ENCODE assay signal across 8 cellular contexts in the genomic region with DNA sequence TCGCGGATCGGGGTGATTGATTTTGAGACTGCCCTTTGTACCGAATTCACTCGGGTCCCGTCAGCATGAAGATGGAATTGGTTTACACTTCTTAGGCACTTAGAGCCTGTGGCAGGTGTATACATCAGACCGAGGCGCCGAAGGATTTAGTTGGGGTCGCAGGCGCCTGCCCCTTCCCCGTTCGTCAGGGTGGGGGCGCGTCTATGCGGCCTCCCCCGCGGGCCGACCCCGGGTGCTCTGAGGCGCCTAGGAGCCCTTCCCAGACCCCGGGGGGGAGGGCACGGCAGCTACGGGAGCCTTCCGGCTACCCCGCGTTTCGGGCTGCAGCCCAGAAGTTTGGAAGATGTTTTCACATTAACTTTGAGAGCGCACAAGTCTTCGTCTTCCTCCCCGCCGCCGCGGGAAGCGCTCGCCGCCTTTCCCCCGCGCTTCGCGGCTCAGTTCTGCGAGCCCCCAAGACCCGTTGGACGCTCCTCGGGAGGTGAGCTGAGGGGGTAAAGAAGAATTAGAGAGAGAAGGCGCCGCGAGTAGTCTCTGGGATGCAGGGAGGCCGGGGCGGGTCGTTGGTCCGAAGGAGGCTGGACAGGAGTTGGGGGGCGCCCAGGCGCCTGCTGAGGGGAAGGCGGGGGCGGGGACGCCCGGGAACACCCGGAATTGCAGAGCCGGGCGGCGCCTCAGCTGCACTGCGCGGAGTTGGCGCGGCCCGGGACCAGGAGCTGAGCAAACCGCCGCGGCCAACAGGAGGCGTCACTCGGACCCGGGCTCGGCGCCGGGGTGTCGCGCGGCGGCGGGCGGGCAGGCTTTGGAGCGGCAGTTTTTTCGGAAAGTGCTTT. TPM values are rescaled to one million over a fixed set of nuclear protein-coding genes. Genes with fewer than 3 reads are reported as not detected.
DNase-seq lines count a peak whose midpoint lies in the region; ATAC-seq and TF ChIP-seq lines count a peak whose summit lies in the region.

No MANE protein-coding gene starts in this region.

- H3K9ac ChIP-seq in GM23248, result peak overlapping the region; percentile 98
- H3K9ac ChIP-seq in neural cell (ENCODE audit: low read length), result peak overlapping the region; percentile 67

- H3K4me3 ChIP-seq in GM23248 (peak overlapping the region; percentile 99), PC-9 (peak overlapping the region; percentile 70), neural cell (ENCODE audit: low read length) (peak overlapping the region; percentile 79), thoracic aorta (peak overlapping the region; percentile 95)

- CTCF ChIA-PET in PC-9 (lab: Charles Lee), result interaction anchor here (1.1 to 1.4 kb wide), 2 partner anchors 412 to 415 kb away, joined by 3 to 7 read pairs; no protein-coding TSS in a partner anchor

- H3K4me2 ChIP-seq in GM23248 (ENCODE audit: unreplicated experiment), result peak overlapping the region; percentile 85
- peak overlapping the region; percentile 92 for H3K4me2 ChIP-seq in PC-9
- peak overlapping the region; percentile 85 for H3K4me2 ChIP-seq in neural cell (ENCODE audit: low read length)

- WGBS in GM23248 (ENCODE audit: low coverage in 1 of 2, low lambda C conversion rate in 2 of 2, missing lambda C conversion rate in 2 of 2), 2 experiments, result 1% methylated on average over 57 to 70 of the region's 84 CpGs

- TF ChIP-seq RAD21 in neural cell (conservative IDR thresholded peaks at IDR 0.05), result no peak

- H2AFZ ChIP-seq in GM23248, result no peak overlapping the region
- peak overlapping the region; percentile 61; the same call in 1 of the 2 replicates for H2AFZ ChIP-seq in PC-9
- H2AFZ ChIP-seq in neural cell (ENCODE audit: low read depth, low read length), result peak overlapping the region; percentile 61

- peak; percentile 60; the same call in 1 of the 2 replicates for TF ChIP-seq CTCF in PC-9 (conservative IDR thresholded peaks at IDR 0.05)
- TF ChIP-seq CTCF in foreskin keratinocyte (conservative IDR thresholded peaks at IDR 0.05), result peak; percentile 62
- TF ChIP-seq CTCF in neural cell (IDR thresholded peaks at IDR 0.05; ENCODE audit: poor library complexity, severe bottlenecking), result peak; percentile 57
- peak; percentile 35 for TF ChIP-seq CTCF in thoracic aorta (IDR thresholded peaks at IDR 0.05)

- H4K20me1 ChIP-seq in GM23248 (ENCODE audit: insufficient read depth), result peaks cover 3% of the 10 kb centered on the region
- peaks cover 38% of the 10 kb centered on the region for H4K20me1 ChIP-seq in PC-9 (ENCODE audit: insufficient read depth)
- no peaks in the 10 kb centered on the region for H4K20me1 ChIP-seq in neural cell (ENCODE audit: insufficient read depth)

- no peaks in the 10 kb centered on the region for H3K9me3 ChIP-seq in GM23248 (ENCODE audit: low read depth)
- H3K9me3 ChIP-seq in PC-9 (ENCODE audit: insufficient read depth, low read depth), result no peaks in the 10 kb centered on the region
- no peaks in the 10 kb centered on the region for H3K9me3 ChIP-seq in neural cell (ENCODE audit: low read length)
- no peaks in the 10 kb centered on the region for H3K9me3 ChIP-seq in thoracic aorta

- TF ChIP-seq EP300 in neural cell (conservative IDR thresholded peaks at IDR 0.05; ENCODE audit: poor library complexity, severe bottlenecking), result no peak

- H3K27ac ChIP-seq in GM23248, result peak overlapping the region; percentile 94
- H3K27ac ChIP-seq in PC-9, result peak overlapping the region; percentile 85
- H3K27ac ChIP-seq in foreskin keratinocyte, result peak overlapping the region; percentile 79
- H3K27ac ChIP-seq in neural cell (ENCODE audit: low read length), result peak overlapping the region; percentile 60
- peak overlapping the region; percentile 91 to 98 for H3K27ac ChIP-seq in thoracic aorta

- H3K79me2 ChIP-seq in GM23248 (ENCODE audit: insufficient read depth) (peaks cover 56% of the 10 kb centered on the region), PC-9 (ENCODE audit: low read depth) (peaks cover 56% of the 10 kb centered on the region), neural cell (replicated peaks; ENCODE audit: insufficient read depth, low read length) (no peaks in the 10 kb centered on the region)

- H3K4me1 ChIP-seq in GM23248 (ENCODE audit: insufficient read depth), result peaks cover 32% of the 10 kb centered on the region
- H3K4me1 ChIP-seq in PC-9 (replicated peaks; ENCODE audit: insufficient read depth), result peaks cover 52% of the 10 kb centered on the region
- peaks cover 28% of the 10 kb centered on the region for H3K4me1 ChIP-seq in foreskin keratinocyte
- peaks cover 18 to 39% of the 10 kb centered on the region in 2 donors for H3K4me1 ChIP-seq in thoracic aorta (ENCODE audit: control insufficient read depth in 1 of 2, low read depth in 2 of 2)

- TSS peak; percentile 27 for BruUV-seq in PC-9 (replicated peaks; lab: Mats Ljungman, UMichigan)

- ATAC-seq in foreskin keratinocyte (peak; percentile 22), thoracic aorta (ENCODE audit: insufficient number of reproducible peaks, low FRiP score, low read depth) (no peak), HG03378 (IDR thresholded peaks at IDR 0.05; ENCODE audit: unreplicated experiment) (no peak)

- intact Hi-C loops in PC-9 (cut with micrococcal nuclease; ENCODE audit: unreplicated experiment), result loop anchor here (1.0 to 10.0 kb wide), 12 partner anchors 47 to 525 kb away; a partner anchor contains a TSS

- peak; percentile 19 for DNase-seq in AG08395 (ENCODE audit: low spot score)
- DNase-seq in GM23248, result peak; percentile 82
- peak in 1 of 2 experiments; percentile 41 for DNase-seq in PC-9
- peak; percentile 40 for DNase-seq in activated gamma-delta T cell (lab: John Stamatoyannopoulos, UW)
- DNase-seq in foreskin keratinocyte, result no peak
- DNase-seq in thoracic aorta (ENCODE audit: low spot score), result peak; percentile 33

- POLR2A ChIA-PET in PC-9 (lab: Charles Lee; ENCODE audit: unreplicated experiment), result interaction anchor here (0.5 to 1.6 kb wide), 9 partner anchors 56 to 454 kb away, joined by 3 to 11 read pairs (median 4); a partner anchor contains a TSS

- H3K9me2 ChIP-seq in GM23248 (ENCODE audit: insufficient read depth) (no peaks in the 10 kb centered on the region), PC-9 (ENCODE audit: insufficient read depth) (no peaks in the 10 kb centered on the region), neural cell (ENCODE audit: insufficient read depth, low read length) (no peaks in the 10 kb centered on the region)

- H3K27me3 ChIP-seq in GM23248 (replicated peaks; ENCODE audit: insufficient read depth) (no peaks in the 10 kb centered on the region), PC-9 (ENCODE audit: insufficient read depth, low read depth) (no peaks in the 10 kb centered on the region), foreskin keratinocyte (no peaks in the 10 kb centered on the region), neural cell (ENCODE audit: insufficient read depth, low read depth, low read length) (no peaks in the 10 kb centered on the region), thoracic aorta (replicated peaks; ENCODE audit: insufficient read depth) (no peaks in the 10 kb centered on the region)

- in situ Hi-C loops in GM23248 (cut with MboI), result loop anchor here (10.0 kb wide), 1 partner anchor 520 kb away; no protein-coding TSS in a partner anchor

- H3F3A ChIP-seq in GM23248 (ENCODE audit: insufficient read depth) (peaks cover 45% of the 10 kb centered on the region), PC-9 (ENCODE audit: insufficient read depth, low read depth) (peaks cover 14% of the 10 kb centered on the region; the same call in 1 of the 2 replicates), neural cell (ENCODE audit: insufficient read depth, low read length, poor library complexity, severe bottlenecking) (no peaks in the 10 kb centered on the region)

- H3K36me3 ChIP-seq in GM23248 (ENCODE audit: low read depth) (peaks cover 26% of the 10 kb centered on the region), PC-9 (ENCODE audit: low read depth) (peaks cover 30% of the 10 kb centered on the region), neural cell (ENCODE audit: insufficient read depth, low read length) (no peaks in the 10 kb centered on the region), thoracic aorta (peaks cover 10% of the 10 kb centered on the region)

TF ChIP-seq in neural cell, 6 proteins besides CTCF, POLR2A, EP300 and RAD21:
- TF ChIP-seq SMC3 (conservative IDR thresholded peaks at IDR 0.05; ENCODE audit: poor library complexity) (peak; percentile 44), TAF1 (IDR thresholded peaks at IDR 0.05; ENCODE audit: low read depth) (peak; percentile 19), POLR2AphosphoS5 (IDR thresholded peaks at IDR 0.05) (no peak), MXI1 (conservative IDR thresholded peaks at IDR 0.05; ENCODE audit: poor library complexity, severe bottlenecking) (no peak)
- TF ChIP-seq, protein P1, sequence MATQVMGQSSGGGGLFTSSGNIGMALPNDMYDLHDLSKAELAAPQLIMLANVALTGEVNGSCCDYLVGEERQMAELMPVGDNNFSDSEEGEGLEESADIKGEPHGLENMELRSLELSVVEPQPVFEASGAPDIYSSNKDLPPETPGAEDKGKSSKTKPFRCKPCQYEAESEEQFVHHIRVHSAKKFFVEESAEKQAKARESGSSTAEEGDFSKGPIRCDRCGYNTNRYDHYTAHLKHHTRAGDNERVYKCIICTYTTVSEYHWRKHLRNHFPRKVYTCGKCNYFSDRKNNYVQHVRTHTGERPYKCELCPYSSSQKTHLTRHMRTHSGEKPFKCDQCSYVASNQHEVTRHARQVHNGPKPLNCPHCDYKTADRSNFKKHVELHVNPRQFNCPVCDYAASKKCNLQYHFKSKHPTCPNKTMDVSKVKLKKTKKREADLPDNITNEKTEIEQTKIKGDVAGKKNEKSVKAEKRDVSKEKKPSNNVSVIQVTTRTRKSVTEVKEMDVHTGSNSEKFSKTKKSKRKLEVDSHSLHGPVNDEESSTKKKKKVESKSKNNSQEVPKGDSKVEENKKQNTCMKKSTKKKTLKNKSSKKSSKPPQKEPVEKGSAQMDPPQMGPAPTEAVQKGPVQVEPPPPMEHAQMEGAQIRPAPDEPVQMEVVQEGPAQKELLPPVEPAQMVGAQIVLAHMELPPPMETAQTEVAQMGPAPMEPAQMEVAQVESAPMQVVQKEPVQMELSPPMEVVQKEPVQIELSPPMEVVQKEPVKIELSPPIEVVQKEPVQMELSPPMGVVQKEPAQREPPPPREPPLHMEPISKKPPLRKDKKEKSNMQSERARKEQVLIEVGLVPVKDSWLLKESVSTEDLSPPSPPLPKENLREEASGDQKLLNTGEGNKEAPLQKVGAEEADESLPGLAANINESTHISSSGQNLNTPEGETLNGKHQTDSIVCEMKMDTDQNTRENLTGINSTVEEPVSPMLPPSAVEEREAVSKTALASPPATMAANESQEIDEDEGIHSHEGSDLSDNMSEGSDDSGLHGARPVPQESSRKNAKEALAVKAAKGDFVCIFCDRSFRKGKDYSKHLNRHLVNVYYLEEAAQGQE (IDR thresholded peaks at IDR 0.05; ENCODE audit: borderline replicate concordance), result no peak

RNA-seq across cellular contexts. Expression of a gene that starts 0.7 kb away (rescaled TPM):
- 89.5 and 103 TPM in 2 replicates for total RNA-seq in GM23248 (2014; rRNA removed; shearing (Covaris generic))
- polyA plus RNA-seq in GM23248 (2016; fragmentation: Nextera tagmentation; extraction: Ambion mirVana) (35.1 and 39.7 TPM in 2 replicates), foreskin keratinocyte (45.3 and 50.3 TPM in 2 replicates), neural cell (5.2 and 5.4 TPM in 2 replicates)
- total RNA-seq in PC-9 (2021) (30.3 and 35.0 TPM in 2 replicates), foreskin keratinocyte (111 and 116 TPM in 2 replicates), thoracic aorta (10 to 100 TPM; 19.8 to 77.2 TPM)
- polyA minus RNA-seq in neural cell, result 13.5 and 15.3 TPM in 2 replicates

Comparison
In these comparisons a context has a peak if more than half of its experiments do, and no peak if none do; other contexts are left out.
1. DNase-seq: peak in AG08395 (single experiment), GM23248 (single experiment), activated gamma-delta T cell (single experiment) and thoracic aorta (single experiment); none in foreskin keratinocyte (0 of 2).
2. Peak in every context shown above with its lines, with median percentiles within 50 percentile points of each other: H3K27ac ChIP-seq, H3K4me2 ChIP-seq, H3K4me3 ChIP-seq and CTCF ChIP-seq.